19 cellular contexts compared by ENCODE assay signal in genomic region chr5:112776301-112776856, GRCh38. TPM values are rescaled to one million over a fixed set of nuclear protein-coding genes. Genes with fewer than 3 reads are reported as not detected.
A peak's percentile ranks its signal among the peaks of the same experiment; 100 is the strongest.
DNase-seq lines count a peak whose midpoint lies in the region; ATAC-seq and TF ChIP-seq lines count a peak whose summit lies in the region.
"Had no signal": no experiment of that assay in that cellular context is flagged by ENCODE, and none has a peak within 500 bp of the region (broad histone marks: within the 10 kb centered on the region; RNA-seq: fewer than 3 reads in every experiment).

No MANE protein-coding gene starts in this region.

- H3K36me3 ChIP-seq in SK-N-SH (replicated peaks in 1 of 2; ENCODE audit: control insufficient read depth in 1 of 2, insufficient read depth in 2 of 2, low read length in 1 of 2): peaks cover 55 to 64% of the 10 kb centered on the region in 2 experiments
- H3K36me3 ChIP-seq in gastroesophageal sphincter: peaks cover 0 to 88% of the 10 kb centered on the region in 2 donors
- H3K36me3 ChIP-seq: HAP-1 had no signal

- H3K27me3 ChIP-seq in SK-N-SH (ENCODE audit: insufficient read depth): no peaks in the 10 kb centered on the region
- no peaks in the 10 kb centered on the region for H3K27me3 ChIP-seq in gastroesophageal sphincter
- H3K27me3 ChIP-seq: right atrium auricular region, transverse colon had no signal

- H3K36me3 Mint-ChIP-seq in activated naive CD8-positive, alpha-beta T cell treated with anti-CD3 and anti-CD28 coated beads, Interleukin-2, amount 50 U/mL, for 24 hours (ENCODE audit: low read depth): peaks cover 14% of the 10 kb centered on the region
- H3K36me3 Mint-ChIP-seq in activated naive CD8-positive, alpha-beta T cell treated with anti-CD3 and anti-CD28 coated beads for 36 hours: peaks cover 2% of the 10 kb centered on the region
- H3K36me3 Mint-ChIP-seq: natural killer cell treated with Interleukin-12 subunit alpha and Interleukin-12 subunit beta and Interleukin-15 and Interleukin-18, amount 100 ng/mL, for 72 hours had no signal

- H3K4me1 ChIP-seq in SK-N-SH (ENCODE audit: control insufficient read depth in 1 of 2, insufficient read depth in 2 of 2, low read depth in 1 of 2, low read length in 1 of 2) (no peaks in the 10 kb centered on the region; a peak in 1 of 4 replicates), gastroesophageal sphincter (no peaks in the 10 kb centered on the region)
- H3K4me1 ChIP-seq: right atrium auricular region had no signal

- no peak for TF ChIP-seq POLR2A in gastroesophageal sphincter (IDR thresholded peaks at IDR 0.05)

- no peaks in the 10 kb centered on the region for H3K4me1 Mint-ChIP-seq in activated naive CD8-positive, alpha-beta T cell treated with anti-CD3 and anti-CD28 coated beads, Interleukin-2, amount 50 U/mL, for 24 hours
- H3K4me1 Mint-ChIP-seq in activated naive CD8-positive, alpha-beta T cell treated with anti-CD3 and anti-CD28 coated beads for 36 hours: peaks cover 3% of the 10 kb centered on the region

- CTCF ChIA-PET in SK-N-SH (lab: Yijun Ruan, JAX): interaction anchor here (0.8 to 1.0 kb wide), 3 partner anchors 8 to 222 kb away, joined by 3 to 4 read pairs (median 3); no protein-coding TSS in a partner anchor

- no peaks in the 10 kb centered on the region for H3K79me2 ChIP-seq in SK-N-SH (ENCODE audit: insufficient read depth)

- no peak for DNase-seq in activated naive CD8-positive, alpha-beta T cell treated with anti-CD3 and anti-CD28 coated beads, Interleukin-2, amount 50 U/mL, for 24 hours
- no peak for DNase-seq in activated naive CD8-positive, alpha-beta T cell treated with anti-CD3 and anti-CD28 coated beads for 36 hours
- DNase-seq in SK-N-SH (no peak), fibroblast of mammary gland (ENCODE audit: low read depth) (peak; percentile 95), activated gamma-delta T cell (lab: John Stamatoyannopoulos, UW) (no peak)
- DNase-seq: activated CD8-positive, alpha-beta memory T cell treated with anti-CD3 and anti-CD28 coated beads for 24 hours; activated naive CD4-positive, alpha-beta T cell treated with anti-CD3 and anti-CD28 coated beads for 36 hours; cerebellar nuclear complex; KBM-7; NCI-H1436 treated with DMSO at 0.1 percent for 48 hours; stimulated activated CD4-positive, alpha-beta T cell treated with anti-CD3 and anti-CD28 coated beads, Interleukin-4, amount 100 ng/mL, for 1 hour; transverse colon had no signal

- H2AFZ ChIP-seq in SK-N-SH (ENCODE audit: low read depth): no peak overlapping the region

- TF ChIP-seq EP300 in SK-N-SH (IDR thresholded peaks at IDR 0.05; ENCODE audit: borderline replicate concordance in 1 of 2, low read depth in 1 of 2, low read length in 1 of 2) (no peak), gastroesophageal sphincter (IDR thresholded peaks at IDR 0.05) (no peak)

- no peak overlapping the region for H3K4me2 ChIP-seq in SK-N-SH

- TF ChIP-seq RAD21 in SK-N-SH (IDR thresholded peaks at IDR 0.05; ENCODE audit: low read length): no peak

- no peak overlapping the region for H3K4me3 ChIP-seq in SK-N-SH (ENCODE audit: low read depth in 2 of 2, low read length in 1 of 2)
- no peak overlapping the region for H3K4me3 ChIP-seq in fibroblast of mammary gland (ENCODE audit: control insufficient read depth, low read depth, low read length)
- H3K4me3 ChIP-seq in gastroesophageal sphincter: no peak overlapping the region
- H3K4me3 ChIP-seq: HAP-1, right atrium auricular region, transverse colon had no signal

- H3K9me2 ChIP-seq in SK-N-SH: no peaks in the 10 kb centered on the region

- WGBS in SK-N-SH (ENCODE audit: low lambda C conversion rate): 86% methylated on average over 3 of the region's 3 CpGs
- 38 to 87% methylated on average over 2 to 3 of the region's 3 CpGs for WGBS in gastroesophageal sphincter (ENCODE audit: low coverage in 1 of 2), 2 donors

- POLR2A ChIA-PET in SK-N-SH (lab: Yijun Ruan, JAX): no interaction called here

- H3K4me3 Mint-ChIP-seq in activated naive CD8-positive, alpha-beta T cell treated with anti-CD3 and anti-CD28 coated beads, Interleukin-2, amount 50 U/mL, for 24 hours: no peak overlapping the region
- no peak overlapping the region for H3K4me3 Mint-ChIP-seq in activated naive CD8-positive, alpha-beta T cell treated with anti-CD3 and anti-CD28 coated beads for 36 hours
- H3K4me3 Mint-ChIP-seq: activated naive CD4-positive, alpha-beta T cell treated with anti-CD3 and anti-CD28 coated beads for 36 hours; natural killer cell treated with Interleukin-12 subunit alpha and Interleukin-12 subunit beta and Interleukin-15 and Interleukin-18, amount 100 ng/mL, for 72 hours had no signal

- H4K20me1 ChIP-seq in SK-N-SH (ENCODE audit: insufficient read depth): 0 out of 2 replicates have a peak, but pooled peaks cover 4% of the 10 kb centered on the region

- no peak for TF ChIP-seq CTCF in SK-N-SH (IDR thresholded peaks at IDR 0.05)
- no peak for TF ChIP-seq CTCF in fibroblast of mammary gland (conservative IDR thresholded peaks at IDR 0.05; ENCODE audit: control insufficient read depth, insufficient read depth, low read depth, low read length)
- TF ChIP-seq CTCF in gastroesophageal sphincter (IDR thresholded peaks at IDR 0.05): no peak

- H3K9ac ChIP-seq in SK-N-SH: no peak overlapping the region

- ATAC-seq in activated naive CD8-positive, alpha-beta T cell treated with anti-CD3 and anti-CD28 coated beads, Interleukin-2, amount 50 U/mL, for 24 hours: peak; percentile 28
- ATAC-seq in gastroesophageal sphincter (no peak), HG02870 (IDR thresholded peaks at IDR 0.05; ENCODE audit: unreplicated experiment) (no peak), GM21360 (IDR thresholded peaks at IDR 0.05; ENCODE audit: unreplicated experiment) (no peak)
- ATAC-seq: natural killer cell treated with Interleukin-12 subunit alpha and Interleukin-12 subunit beta and Interleukin-15 and Interleukin-18, amount 100 ng/mL, for 72 hours had no signal

- H3K27ac Mint-ChIP-seq in activated naive CD8-positive, alpha-beta T cell treated with anti-CD3 and anti-CD28 coated beads, Interleukin-2, amount 50 U/mL, for 24 hours: no peak overlapping the region
- no peak overlapping the region for H3K27ac Mint-ChIP-seq in activated naive CD8-positive, alpha-beta T cell treated with anti-CD3 and anti-CD28 coated beads for 36 hours
- H3K27ac Mint-ChIP-seq: activated naive CD4-positive, alpha-beta T cell treated with anti-CD3 and anti-CD28 coated beads for 36 hours; natural killer cell treated with Interleukin-12 subunit alpha and Interleukin-12 subunit beta and Interleukin-15 and Interleukin-18, amount 100 ng/mL, for 72 hours had no signal

- H3K9me3 ChIP-seq in SK-N-SH: no peaks in the 10 kb centered on the region
- H3K9me3 ChIP-seq in gastroesophageal sphincter: no peaks in the 10 kb centered on the region
- H3K9me3 ChIP-seq: HAP-1, right atrium auricular region, transverse colon had no signal

- H3K9me3 Mint-ChIP-seq in activated naive CD8-positive, alpha-beta T cell treated with anti-CD3 and anti-CD28 coated beads, Interleukin-2, amount 50 U/mL, for 24 hours: no peaks in the 10 kb centered on the region
- H3K9me3 Mint-ChIP-seq in activated naive CD8-positive, alpha-beta T cell treated with anti-CD3 and anti-CD28 coated beads for 36 hours: no peaks in the 10 kb centered on the region
- H3K9me3 Mint-ChIP-seq: activated naive CD4-positive, alpha-beta T cell treated with anti-CD3 and anti-CD28 coated beads for 36 hours; natural killer cell treated with Interleukin-12 subunit alpha and Interleukin-12 subunit beta and Interleukin-15 and Interleukin-18, amount 100 ng/mL, for 72 hours had no signal

- H3K27ac ChIP-seq in SK-N-SH (ENCODE audit: low read depth in 2 of 2, low read length in 1 of 2) (peak overlapping the region in 1 of 2 experiments; percentile 44; a peak in 2 of 4 replicates), gastroesophageal sphincter (no peak overlapping the region)
- H3K27ac ChIP-seq: 22Rv1, right atrium auricular region, transverse colon had no signal

- H3F3A ChIP-seq in SK-N-SH (replicated peaks; ENCODE audit: insufficient read depth): peaks cover 27% of the 10 kb centered on the region

- no peaks in the 10 kb centered on the region for H3K27me3 Mint-ChIP-seq in activated naive CD8-positive, alpha-beta T cell treated with anti-CD3 and anti-CD28 coated beads, Interleukin-2, amount 50 U/mL, for 24 hours
- H3K27me3 Mint-ChIP-seq in activated naive CD8-positive, alpha-beta T cell treated with anti-CD3 and anti-CD28 coated beads for 36 hours: no peaks in the 10 kb centered on the region
- H3K27me3 Mint-ChIP-seq: natural killer cell treated with Interleukin-12 subunit alpha and Interleukin-12 subunit beta and Interleukin-15 and Interleukin-18, amount 100 ng/mL, for 72 hours had no signal

TF ChIP-seq in SK-N-SH, 30 proteins besides CTCF, POLR2A, EP300 and RAD21 (continues in another document):
- TF ChIP-seq MEF2A (IDR thresholded peaks at IDR 0.05; ENCODE audit: borderline replicate concordance, low read depth): no peak
- TF ChIP-seq FOSL2 (IDR thresholded peaks at IDR 0.05; ENCODE audit: borderline replicate concordance, low read depth): peak; percentile 68; the same call in 1 of the 2 replicates
- TF ChIP-seq JUND (IDR thresholded peaks at IDR 0.05): peak; percentile 56
- peak; percentile 13; the same call in 1 of the 2 replicates for TF ChIP-seq NFIC (IDR thresholded peaks at IDR 0.05; ENCODE audit: borderline replicate concordance)
- peak; percentile 53 for TF ChIP-seq PBX3 (IDR thresholded peaks at IDR 0.05)
- TF ChIP-seq TCF12 (IDR thresholded peaks at IDR 0.05): peak; percentile 24; the same call in 1 of the 2 replicates
- no peak for TF ChIP-seq NRF1 (IDR thresholded peaks at IDR 0.05; ENCODE audit: low read depth, low read length)

RNA-seq across cellular contexts. Expression of gene APC, which starts 38.7 kb away (rescaled TPM):
- total RNA-seq in activated naive CD8-positive, alpha-beta T cell treated with anti-CD3 and anti-CD28 coated beads for 36 hours: 10 to 100 TPM; 19.5 to 19.8 TPM
- 5.1 and 6.2 TPM in 2 replicates for polyA plus RNA-seq in SK-N-SH (2012; rRNA removed)
- 4.6 and 5.5 TPM in 2 replicates for polyA plus RNA-seq in SK-N-SH (2012; cell fraction: cytosol; rRNA removed)
- 7.6 and 10.2 TPM in 2 replicates for polyA plus RNA-seq in SK-N-SH (2012; cell fraction: nucleus; rRNA removed)
- 100 to 1,000 TPM in 2 of 4 donors, 10 to 100 TPM in 2; 77.3 to 172 (median 112) TPM for total RNA-seq in gastroesophageal sphincter
